ENCODE assay signal across 28 cellular contexts in genomic region chr14:84806627-84807026, GRCh38.
DNase-seq lines count a peak whose midpoint lies in the region; ATAC-seq, FAIRE-seq and TF ChIP-seq lines count a peak whose summit lies in the region.
"Had no signal": no experiment of that assay in that cellular context is flagged by ENCODE, and none has a peak within 500 bp of the region (broad histone marks: within the 10 kb centered on the region; RNA-seq: fewer than 3 reads in every experiment).

No MANE protein-coding gene starts in this region.

- H3K27me3 ChIP-seq in left ventricle myocardium inferior (ENCODE audit: low read depth) (no peaks in the 10 kb centered on the region), bronchial epithelial cell (ENCODE audit: control insufficient read depth, insufficient read depth, low read length) (no peaks in the 10 kb centered on the region)
- H3K27me3 ChIP-seq: SJCRH30, thyroid gland had no signal

- ATAC-seq in Right ventricle myocardium inferior (peak; percentile 47), left ventricle myocardium superior (peak; percentile 15)
- ATAC-seq: activated T-cell treated with anti-CD3 and anti-CD28 coated beads, Interleukin-2, amount 50 U/mL, for 4 hours had no signal

- TF ChIP-seq CTCF in left ventricle myocardium inferior (IDR thresholded peaks at IDR 0.05; ENCODE audit: borderline replicate concordance) (no peak), bronchial epithelial cell (IDR thresholded peaks at IDR 0.05; ENCODE audit: insufficient read depth, low read length, severe bottlenecking) (no peak)

- H3K4me3 ChIP-seq in left ventricle myocardium inferior, result no peak overlapping the region
- H3K4me3 ChIP-seq in bronchial epithelial cell (ENCODE audit: low read depth, low read length), result no peak overlapping the region
- H3K4me3 ChIP-seq: hepatocyte, SJCRH30, thyroid gland had no signal

- H3K36me3 ChIP-seq in left ventricle myocardium inferior (no peaks in the 10 kb centered on the region), bronchial epithelial cell (ENCODE audit: control insufficient read depth, insufficient read depth, low read length) (no peaks in the 10 kb centered on the region)
- H3K36me3 ChIP-seq: SJCRH30, thyroid gland had no signal

- intact Hi-C loops in Right ventricle myocardium inferior (cut with DNase I), result no loop called here
- intact Hi-C loops in left ventricle myocardium inferior (cut with micrococcal nuclease), result no loop called here
- intact Hi-C loops in left ventricle myocardium superior (cut with micrococcal nuclease), result no loop called here

- H3K27ac ChIP-seq in left ventricle myocardium inferior (replicated peaks), result no peak overlapping the region
- H3K27ac ChIP-seq: hepatocyte, SJCRH30, thyroid gland had no signal

- DNase-seq in Right ventricle myocardium inferior (ENCODE audit: missing footprints) (no peak), left ventricle myocardium inferior (no peak), bronchial epithelial cell (ENCODE audit: low read depth) (peak; percentile 72), left ventricle myocardium superior (no peak), cerebellar nuclear complex (lab: John Stamatoyannopoulos, UW) (no peak), islet precursor cell (no peak), iPS-NIHi11 (ENCODE audit: low spot score) (no peak)
- DNase-seq in stimulated activated CD4-positive, alpha-beta T cell treated with anti-CD3 and anti-CD28 coated beads, Interleukin-2, amount 100 ng/mL, for 48 hours, result no peak
- DNase-seq: 8988T; activated CD4-positive, alpha-beta T cell treated with anti-CD3 and anti-CD28 coated beads for 1 hour; activated CD8-positive, alpha-beta memory T cell treated with anti-CD3 and anti-CD28 coated beads for 24 hours; activated naive CD4-positive, alpha-beta T cell; activated T-cell treated with anti-CD3 and anti-CD28 coated beads, Interleukin-2, amount 50 U/mL, for 4 hours; DMS79 treated with DMSO at 0.1 percent for 48 hours; Kasumi-1; mesenchymal stem cell; NCI-H1048; NCI-H1930; NCI-H345; nucleus accumbens; SJCRH30; stimulated activated CD4-positive, alpha-beta T cell treated with anti-CD3 and anti-CD28 coated beads, Interleukin-4, amount 100 ng/mL, for 4 hours; T-helper 1 cell; thyroid gland had no signal

- no peaks in the 10 kb centered on the region for H3K9me3 ChIP-seq in left ventricle myocardium inferior (replicated peaks)
- H3K9me3 ChIP-seq: SJCRH30, thyroid gland had no signal

- no peak for FAIRE-seq in bronchial epithelial cell (lab: Jason Lieb, UNC)
- FAIRE-seq: colon, endometrium, islet of Langerhans had no signal

- no peaks in the 10 kb centered on the region for H3K4me1 ChIP-seq in left ventricle myocardium inferior
- H3K4me1 ChIP-seq: SJCRH30, thyroid gland had no signal
